Comparison of ENCODE assay signal across 21 cellular contexts in the genomic region with DNA sequence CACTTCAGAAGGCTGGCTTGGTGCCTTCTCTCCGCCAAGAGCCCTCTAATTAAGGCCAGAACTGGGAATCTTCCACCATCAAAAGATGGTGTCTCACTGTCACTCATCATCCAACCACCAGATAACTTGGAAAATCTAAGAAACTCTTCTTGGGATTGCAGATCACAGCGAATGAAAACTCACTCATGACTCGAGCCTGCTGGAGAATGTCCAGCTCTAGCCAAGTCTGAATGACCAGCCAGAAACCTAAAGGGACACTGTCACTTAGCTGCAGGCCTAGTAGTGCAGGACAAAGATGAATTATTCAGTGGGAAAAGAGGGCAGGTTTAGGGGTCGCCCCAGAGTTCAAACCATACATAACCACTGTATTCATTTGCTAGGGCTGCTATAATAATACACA.
DNase-seq lines count a peak whose midpoint lies in the region; ATAC-seq and TF ChIP-seq lines count a peak whose summit lies in the region.
"Had no signal": no experiment of that assay in that cellular context is flagged by ENCODE, and none has a peak within 500 bp of the region (broad histone marks: within the 10 kb centered on the region; RNA-seq: fewer than 3 reads in every experiment).

No MANE protein-coding gene starts in this region.

- H3K27me3 ChIP-seq in GM23248 (replicated peaks; ENCODE audit: insufficient read depth) = no peaks in the 10 kb centered on the region

- H3K79me2 ChIP-seq in GM23248 (ENCODE audit: insufficient read depth) = peaks cover 89% of the 10 kb centered on the region

- H3K9ac ChIP-seq in GM23248 = no peak overlapping the region

- no peaks in the 10 kb centered on the region for H3K27me3 Mint-ChIP-seq in T-helper 1 cell treated with Interleukin-12 subunit alpha and Interleukin-12 subunit beta and Interleukin-4 antibody, amounts not matched to agents 30 μg/mL and 1 μg/mL, for 36 hours (ENCODE audit: low read depth)
- no peaks in the 10 kb centered on the region for H3K27me3 Mint-ChIP-seq in natural killer cell (ENCODE audit: low read depth in 2 of 2)
- H3K27me3 Mint-ChIP-seq: brain had no signal

- no peak overlapping the region for H3K4me3 ChIP-seq in GM23248
- H3K4me3 ChIP-seq: coronary artery, left ventricle myocardium inferior, skin epidermis had no signal

- H3K36me3 Mint-ChIP-seq in T-helper 1 cell treated with Interleukin-12 subunit alpha and Interleukin-12 subunit beta and Interleukin-4 antibody, amounts not matched to agents 30 μg/mL and 1 μg/mL, for 36 hours (ENCODE audit: low read depth) = peaks cover 39% of the 10 kb centered on the region
- peaks cover 14 to 29% of the 10 kb centered on the region in 2 donors for H3K36me3 Mint-ChIP-seq in activated naive CD4-positive, alpha-beta T cell treated with anti-CD3 and anti-CD28 coated beads, Interleukin-2, amount 50 U/mL, for 72 hours
- H3K36me3 Mint-ChIP-seq in natural killer cell = no peaks in the 10 kb centered on the region

- H3K4me1 Mint-ChIP-seq in T-helper 1 cell treated with Interleukin-12 subunit alpha and Interleukin-12 subunit beta and Interleukin-4 antibody, amounts not matched to agents 30 μg/mL and 1 μg/mL, for 36 hours (ENCODE audit: low read depth) = peaks cover 89% of the 10 kb centered on the region
- peaks cover 88 to 90% of the 10 kb centered on the region in 2 donors for H3K4me1 Mint-ChIP-seq in natural killer cell

- H3K27ac Mint-ChIP-seq in T-helper 1 cell treated with Interleukin-12 subunit alpha and Interleukin-12 subunit beta and Interleukin-4 antibody, amounts not matched to agents 30 μg/mL and 1 μg/mL, for 36 hours = peak overlapping the region; percentile 69
- peak overlapping the region; percentile 86 to 91 for H3K27ac Mint-ChIP-seq in activated naive CD4-positive, alpha-beta T cell treated with anti-CD3 and anti-CD28 coated beads, Interleukin-2, amount 50 U/mL, for 72 hours
- H3K27ac Mint-ChIP-seq in natural killer cell = peak overlapping the region; percentile 53 to 72

- intact Hi-C loops in natural killer cell (cut with micrococcal nuclease) = no loop called here

- H3K4me2 ChIP-seq in GM23248 (ENCODE audit: unreplicated experiment) = no peak overlapping the region

- no peak for ATAC-seq in activated naive CD4-positive, alpha-beta T cell treated with anti-CD3 and anti-CD28 coated beads, Interleukin-2, amount 50 U/mL, for 72 hours
- no peak for ATAC-seq in natural killer cell

- H3K27ac ChIP-seq in GM23248 = no peak overlapping the region
- H3K27ac ChIP-seq in substantia nigra (ENCODE audit: low read depth, low read length, poor library complexity, severe bottlenecking) = no peak overlapping the region
- H3K27ac ChIP-seq: coronary artery, left ventricle myocardium inferior had no signal

- no peaks in the 10 kb centered on the region for H3K9me2 ChIP-seq in GM23248 (ENCODE audit: insufficient read depth)

- H3K9me3 Mint-ChIP-seq in T-helper 1 cell treated with Interleukin-12 subunit alpha and Interleukin-12 subunit beta and Interleukin-4 antibody, amounts not matched to agents 30 μg/mL and 1 μg/mL, for 36 hours = no peaks in the 10 kb centered on the region
- H3K9me3 Mint-ChIP-seq in activated naive CD4-positive, alpha-beta T cell treated with anti-CD3 and anti-CD28 coated beads, Interleukin-2, amount 50 U/mL, for 72 hours = peaks cover 11 to 15% of the 10 kb centered on the region in 2 donors
- no peaks in the 10 kb centered on the region for H3K9me3 Mint-ChIP-seq in natural killer cell
- H3K9me3 Mint-ChIP-seq: brain had no signal

- WGBS in GM23248 (ENCODE audit: low coverage in 1 of 2, low lambda C conversion rate in 2 of 2, missing lambda C conversion rate in 2 of 2), 2 experiments = 65 to 75% methylated on average over 4 of the region's 4 CpGs

- no peak for TF ChIP-seq CTCF in natural killer cell (IDR thresholded peaks at IDR 0.05)

- DNase-seq in T-helper 1 cell (no peak), GM23248 (peak; percentile 60), natural killer cell (no peak), substantia nigra (lab: John Stamatoyannopoulos, UW) (no peak), SW 1271 (lab: John Stamatoyannopoulos, UW) (no peak)
- DNase-seq in activated naive CD4-positive, alpha-beta T cell treated with anti-CD3 and anti-CD28 coated beads, Interleukin-2, amount 50 U/mL, for 72 hours (ENCODE audit: low spot score in 2 of 2) = no peak
- DNase-seq in activated effector memory CD4-positive, alpha-beta T cell treated with Interleukin-2 at 50 U/mL for 16 hours = no peak
- DNase-seq: 8988T; activated CD4-positive, alpha-beta T cell treated with anti-CD3 and anti-CD28 coated beads, Interleukin-2, amount 50 U/mL, for 48 hours; activated effector memory CD4-positive, alpha-beta T cell treated with anti-CD3 and anti-CD28 coated beads, Interleukin-2, amount 50 U/mL, for 16 hours; C1 segment of cervical spinal cord; left ventricle myocardium inferior; NCI-H2029 treated with DMSO at 0.1 percent for 48 hours; NCI-H510A; posterior cingulate gyrus; stimulated activated CD4-positive, alpha-beta T cell treated with anti-CD3 and anti-CD28 coated beads, Interleukin-4, amount 100 ng/mL, for 4 hours; stimulated activated CD8-positive, alpha-beta memory T cell treated with anti-CD3 and anti-CD28 coated beads, Interleukin-4, amount 100 ng/mL, for 48 hours had no signal

- peaks cover 84% of the 10 kb centered on the region for H3F3A ChIP-seq in GM23248 (ENCODE audit: insufficient read depth)

- in situ Hi-C loops in GM23248 (cut with MboI) = no loop called here

- H3K36me3 ChIP-seq in GM23248 (ENCODE audit: low read depth) = no peaks in the 10 kb centered on the region
- H3K36me3 ChIP-seq: left ventricle myocardium inferior had no signal

- no peak overlapping the region for H2AFZ ChIP-seq in GM23248

- H3K4me3 Mint-ChIP-seq in T-helper 1 cell treated with Interleukin-12 subunit alpha and Interleukin-12 subunit beta and Interleukin-4 antibody, amounts not matched to agents 30 μg/mL and 1 μg/mL, for 36 hours = no peak overlapping the region
- H3K4me3 Mint-ChIP-seq in natural killer cell = no peak overlapping the region
- H3K4me3 Mint-ChIP-seq: brain had no signal

- peaks cover 11% of the 10 kb centered on the region for H4K20me1 ChIP-seq in GM23248 (ENCODE audit: insufficient read depth)

- no peaks in the 10 kb centered on the region for H3K9me3 ChIP-seq in GM23248 (ENCODE audit: low read depth)
- H3K9me3 ChIP-seq: left ventricle myocardium inferior had no signal

- H3K4me1 ChIP-seq in GM23248 (ENCODE audit: insufficient read depth) = peaks cover 67% of the 10 kb centered on the region
